ENCODE assay signal across 18 cellular contexts in genomic region chr12:10967409-10967808, GRCh38. TPM values are rescaled to one million over a fixed set of nuclear protein-coding genes. Genes with fewer than 3 reads are reported as not detected.
DNase-seq lines count a peak whose midpoint lies in the region; ATAC-seq and TF ChIP-seq lines count a peak whose summit lies in the region.
"Had no signal": no experiment of that assay in that cellular context is flagged by ENCODE, and none has a peak within 500 bp of the region (broad histone marks: within the 10 kb centered on the region; RNA-seq: fewer than 3 reads in every experiment).

No MANE protein-coding gene starts in this region.

- peaks cover 3 to 5% of the 10 kb centered on the region in 2 experiments; a peak in 3 of 4 replicates for H3K79me1 ChIP-seq in IMR-90 (ENCODE audit: low read depth in 1 of 2, low read length in 2 of 2)

- no peak overlapping the region for H3K56ac ChIP-seq in IMR-90 (ENCODE audit: extremely low read depth, insufficient read depth, low read length)

- CTCF ChIA-PET in IMR-90 (lab: Yijun Ruan, JAX): no interaction called here

- dilution Hi-C loops in IMR-90 (cut with HindIII; ENCODE audit: low sequenced_read_pairs, unreplicated experiment): no loop called here

- DNase-seq in AG08396 (ENCODE audit: low spot score) (peak; percentile 47), IMR-90 (peak; percentile 64), cardiac fibroblast (ENCODE audit: low read depth in 2 of 2) (peak; percentile 79 to 84), iris pigment epithelial cell (ENCODE audit: low read depth) (peak; percentile 56), uterus (no peak), hepatocyte (ENCODE audit: low spot score) (no peak), upper lobe of right lung (no peak)
- DNase-seq: activated CD4-positive, alpha-beta memory T cell treated with anti-CD3 and anti-CD28 coated beads for 36 hours; aorta; DMS153; effector memory CD4-positive, alpha-beta T cell; NCI-H187 treated with DMSO at 0.1 percent for 48 hours; Right ventricle myocardium superior; testis had no signal

- TF ChIP-seq POLR2A in IMR-90 (IDR thresholded peaks at IDR 0.05; ENCODE audit: low read depth, low read length) (no peak), uterus (IDR thresholded peaks at IDR 0.05) (no peak)

- in situ Hi-C loops in IMR-90 (cut with MboI; ENCODE audit: low sequenced_read_pairs): no loop called here

- no peaks in the 10 kb centered on the region for H4K20me1 ChIP-seq in IMR-90 (ENCODE audit: insufficient read depth, low read length)
- H4K20me1 ChIP-seq in hepatocyte (ENCODE audit: insufficient read depth, poor library complexity, severe bottlenecking): no peaks in the 10 kb centered on the region

- H3K4me1 ChIP-seq in IMR-90 (ENCODE audit: control insufficient read depth, insufficient read depth, low read length) (peaks cover 6% of the 10 kb centered on the region), uterus (no peaks in the 10 kb centered on the region), hepatocyte (ENCODE audit: insufficient read depth) (no peaks in the 10 kb centered on the region), upper lobe of right lung (no peaks in the 10 kb centered on the region)

- H3K18ac ChIP-seq in IMR-90 (ENCODE audit: low read depth, low read length): no peak overlapping the region

- H2BK5ac ChIP-seq in IMR-90 (ENCODE audit: low read depth, low read length, poor library complexity, severe bottlenecking): no peak overlapping the region

- H2BK15ac ChIP-seq in IMR-90 (ENCODE audit: low read depth, low read length): no peak overlapping the region

- H2AFZ ChIP-seq in IMR-90 (replicated peaks; ENCODE audit: low read length, poor library complexity) (no peak overlapping the region), hepatocyte (no peak overlapping the region)

- no peak overlapping the region for H2BK120ac ChIP-seq in IMR-90 (ENCODE audit: low read depth, low read length)

- H3K4me2 ChIP-seq in IMR-90 (ENCODE audit: low read depth, low read length): 0 out of 2 replicates have a peak overlapping the region, but pooled peaks have one; percentile 29
- no peak overlapping the region for H3K4me2 ChIP-seq in hepatocyte

- WGBS in IMR-90 (ENCODE audit: extremely low coverage in 2 of 2, insufficient read length in 1 of 2), 2 experiments: no CpG with 5 or more reads among the region's 2 CpGs
- 57% methylated on average over 2 of the region's 2 CpGs for WGBS in hepatocyte (ENCODE audit: low lambda C conversion rate, missing lambda C conversion rate)

- H3K9me3 ChIP-seq in IMR-90 (ENCODE audit: control insufficient read depth, insufficient read depth, low read length): no peaks in the 10 kb centered on the region
- no peaks in the 10 kb centered on the region for H3K9me3 ChIP-seq in uterus
- H3K9me3 ChIP-seq in hepatocyte (ENCODE audit: low read depth): no peaks in the 10 kb centered on the region
- H3K9me3 ChIP-seq in upper lobe of right lung: no peaks in the 10 kb centered on the region
- H3K9me3 ChIP-seq: testis had no signal

- TF ChIP-seq CTCF in IMR-90 (conservative IDR thresholded peaks at IDR 0.05; ENCODE audit: low read depth, low read length) (no peak), cardiac fibroblast (IDR thresholded peaks at IDR 0.05; ENCODE audit: low read depth, low read length) (no peak), uterus (IDR thresholded peaks at IDR 0.05) (no peak), hepatocyte (IDR thresholded peaks at IDR 0.05; ENCODE audit: poor library complexity) (no peak), upper lobe of right lung (IDR thresholded peaks at IDR 0.05) (no peak)

- H4K91ac ChIP-seq in IMR-90 (ENCODE audit: insufficient read depth, low read depth, low read length): no peak overlapping the region

- H3K9me1 ChIP-seq in IMR-90 (ENCODE audit: insufficient read depth, low read length): peaks cover 4% of the 10 kb centered on the region; the same call in 1 of the 2 replicates

- H3K4me3 ChIP-seq in IMR-90 (ENCODE audit: insufficient read depth, low read depth, low read length) (no peak overlapping the region), cardiac fibroblast (replicated peaks in 1 of 2; ENCODE audit: low read depth in 2 of 2, low read length in 2 of 2) (no peak overlapping the region), uterus (no peak overlapping the region), hepatocyte (no peak overlapping the region), upper lobe of right lung (no peak overlapping the region)
- H3K4me3 ChIP-seq: lung, testis had no signal

- H2AK5ac ChIP-seq in IMR-90 (ENCODE audit: low read depth, low read length): no peak overlapping the region

- no peak overlapping the region for H3K4ac ChIP-seq in IMR-90 (ENCODE audit: low read depth, low read length)

- no peak overlapping the region for H4K5ac ChIP-seq in IMR-90 (ENCODE audit: low read depth, low read length)

- H2AK9ac ChIP-seq in IMR-90 (replicated peaks; ENCODE audit: low read depth, low read length, poor library complexity): no peak overlapping the region

- H4K8ac ChIP-seq in IMR-90 (ENCODE audit: low read depth in 2 of 2, low read length in 2 of 2): no peak overlapping the region

- TF ChIP-seq RAD21 in IMR-90 (IDR thresholded peaks at IDR 0.05; ENCODE audit: low read length): no peak

- no peak overlapping the region for H3K9ac ChIP-seq in IMR-90 (ENCODE audit: low read depth, low read length)

- POLR2A ChIA-PET in IMR-90 (lab: Charles Lee; ENCODE audit: unreplicated experiment): no interaction called here

- H3K14ac ChIP-seq in IMR-90 (replicated peaks; ENCODE audit: low read depth, low read length): no peak overlapping the region

- intact Hi-C loops in IMR-90 (cut with micrococcal nuclease) (no loop called here), uterus (cut with DNase I; ENCODE audit: low total_unique reads) (no loop called here), upper lobe of right lung (cut with DNase I) (no loop called here)

- ATAC-seq in IMR-90 (ENCODE audit: low read depth): peak; percentile 62
- ATAC-seq in HG02981 (IDR thresholded peaks at IDR 0.05; ENCODE audit: unreplicated experiment): no peak
- no peak for ATAC-seq in upper lobe of right lung
- ATAC-seq: activated T-helper 17 cell treated with anti-CD3 and anti-CD28 coated beads, Interleukin-2, amount 50 U/mL, for 72 hours had no signal

- H3K27me3 ChIP-seq in IMR-90 (ENCODE audit: control insufficient read depth, insufficient read depth, low read length) (no peaks in the 10 kb centered on the region), uterus (no peaks in the 10 kb centered on the region), hepatocyte (no peaks in the 10 kb centered on the region), upper lobe of right lung (no peaks in the 10 kb centered on the region)
- H3K27me3 ChIP-seq: testis had no signal

- BruUV-seq in IMR-90 (replicated peaks; lab: Mats Ljungman, UMichigan): no TSS peak

- H3K23ac ChIP-seq in IMR-90 (ENCODE audit: low read depth, low read length): no peak overlapping the region

- H3K79me2 ChIP-seq in hepatocyte: no peaks in the 10 kb centered on the region

- no peaks in the 10 kb centered on the region for H3K9me2 ChIP-seq in hepatocyte (replicated peaks; ENCODE audit: insufficient read depth)

- H2BK20ac ChIP-seq in IMR-90 (ENCODE audit: low read depth, low read length): no peak overlapping the region

- H3K36me3 ChIP-seq in IMR-90 (ENCODE audit: control insufficient read depth, insufficient read depth, low read length) (no peaks in the 10 kb centered on the region), uterus (no peaks in the 10 kb centered on the region), hepatocyte (replicated peaks; ENCODE audit: insufficient read depth, low read depth) (no peaks in the 10 kb centered on the region), upper lobe of right lung (no peaks in the 10 kb centered on the region)

- no peak overlapping the region for H3K27ac ChIP-seq in IMR-90 (ENCODE audit: insufficient read depth, low read length)
- H3K27ac ChIP-seq in uterus: no peak overlapping the region
- no peak overlapping the region for H3K27ac ChIP-seq in hepatocyte
- no peak overlapping the region for H3K27ac ChIP-seq in upper lobe of right lung
- H3K27ac ChIP-seq: testis had no signal

RNA-seq across cellular contexts. Expression of gene TAS2R50, which starts 19.3 kb away (rescaled TPM):
- total RNA-seq in IMR-90 (2012; rRNA removed) (2.3 and 4.4 TPM in 2 replicates), uterus (10 to 100 TPM in 1 of 4 donors, 1 to 10 TPM in 2, not detected in 1; 1.2 to 20.0 (median 5.8) TPM), hepatocyte (1.5 and 2.0 TPM in 2 replicates), upper lobe of right lung (0.55 TPM)
- polyA plus RNA-seq in IMR-90 (2012; rRNA removed) (not detected in 2 replicates), hepatocyte (not detected in 2 replicates)
- polyA plus RNA-seq in IMR-90 (2012; cell fraction: cytosol; rRNA removed): not detected in 2 replicates
- polyA plus RNA-seq in IMR-90 (2012; cell fraction: nucleus; rRNA removed; ENCODE audit: low replicate concordance): 0.56 TPM in 1 of 2 replicates, not detected in the other
- total RNA-seq: activated CD4-positive, alpha-beta memory T cell treated with anti-CD3 and anti-CD28 coated beads for 36 hours had no signal
- polyA plus RNA-seq: aorta had no signal

RNA-seq across cellular contexts. Expression of gene TAS2R14, which starts 28.3 kb away (rescaled TPM):
- total RNA-seq in IMR-90 (2012; rRNA removed): 2.0 and 3.9 TPM in 2 replicates
- polyA plus RNA-seq in IMR-90 (2012; rRNA removed): 1.1 and 1.6 TPM in 2 replicates
- 0.16 and 0.23 TPM in 2 replicates for polyA plus RNA-seq in IMR-90 (2012; cell fraction: cytosol; rRNA removed)
- polyA plus RNA-seq in IMR-90 (2012; cell fraction: nucleus; rRNA removed; ENCODE audit: low replicate concordance): 0.78 and 7.7 TPM in 2 replicates
- 10 to 100 TPM in 1 of 4 donors, 1 to 10 TPM in 2, under 1 TPM in 1; 0.26 to 21.1 (median 9.1) TPM for total RNA-seq in uterus
- 5.6 and 6.6 TPM in 2 replicates for total RNA-seq in hepatocyte
- 0.59 and 0.64 TPM in 2 replicates for polyA plus RNA-seq in hepatocyte
- total RNA-seq in upper lobe of right lung: 2.5 TPM

RNA-seq across cellular contexts. Expression of gene TAS2R20, which starts 30.7 kb away (rescaled TPM):
- total RNA-seq in IMR-90 (2012; rRNA removed) (3.4 and 3.9 TPM in 2 replicates), uterus (10 to 100 TPM in 1 of 4 donors, 1 to 10 TPM in 2, under 1 TPM in 1; 0.77 to 24.1 (median 4.8) TPM), hepatocyte (5.1 and 6.3 TPM in 2 replicates), upper lobe of right lung (1.2 TPM)
- polyA plus RNA-seq in IMR-90 (2012; rRNA removed) (0.24 and 0.36 TPM in 2 replicates), hepatocyte (0.36 and 0.41 TPM in 2 replicates)
- not detected in 2 replicates for polyA plus RNA-seq in IMR-90 (2012; cell fraction: cytosol; rRNA removed)
- 0.39 and 4.8 TPM in 2 replicates for polyA plus RNA-seq in IMR-90 (2012; cell fraction: nucleus; rRNA removed; ENCODE audit: low replicate concordance)

RNA-seq across cellular contexts. Expression of gene PRH2, which starts 38.4 kb away (rescaled TPM):
- total RNA-seq in IMR-90 (2012; rRNA removed) (0.28 TPM in 1 of 2 replicates, not detected in the other), uterus (not detected), hepatocyte (not detected in 2 replicates), upper lobe of right lung (not detected)
- polyA plus RNA-seq in IMR-90 (2012; rRNA removed) (0.34 TPM in 1 of 2 replicates, not detected in the other), hepatocyte (0.36 TPM in 1 of 2 replicates, not detected in the other)
- polyA plus RNA-seq in IMR-90 (2012; cell fraction: cytosol; rRNA removed): 0.12 TPM in 1 of 2 replicates, not detected in the other
- 0.33 and 0.72 TPM in 2 replicates for polyA plus RNA-seq in IMR-90 (2012; cell fraction: nucleus; rRNA removed; ENCODE audit: low replicate concordance)
- total RNA-seq: activated CD4-positive, alpha-beta memory T cell treated with anti-CD3 and anti-CD28 coated beads for 36 hours; activated T-helper 17 cell treated with anti-CD3 and anti-CD28 coated beads, Interleukin-2, amount 50 U/mL, for 72 hours; aorta; lung; omental fat pad; Right ventricle myocardium superior had no signal

RNA-seq across cellular contexts. Expression of gene TAS2R19, which starts 55.0 kb away (rescaled TPM):
- 5.0 and 8.1 TPM in 2 replicates for total RNA-seq in IMR-90 (2012; rRNA removed)
- 0.24 and 0.29 TPM in 2 replicates for polyA plus RNA-seq in IMR-90 (2012; rRNA removed)
- polyA plus RNA-seq in IMR-90 (2012; cell fraction: cytosol; rRNA removed): not detected in 2 replicates
- polyA plus RNA-seq in IMR-90 (2012; cell fraction: nucleus; rRNA removed; ENCODE audit: low replicate concordance): 0.24 and 2.3 TPM in 2 replicates
- 10 to 100 TPM in 2 of 4 donors, 1 to 10 TPM in 2; 2.6 to 32.1 (median 8.2) TPM for total RNA-seq in uterus
- 4.4 and 7.4 TPM in 2 replicates for total RNA-seq in hepatocyte
- 0.16 and 1.4 TPM in 2 replicates for polyA plus RNA-seq in hepatocyte
- total RNA-seq in upper lobe of right lung: 3.2 TPM

Comparison
In these comparisons a context has a peak if more than half of its experiments do, and no peak if none do; other contexts are left out.
1. DNase-seq: peak in AG08396 (single experiment), IMR-90 (single experiment), cardiac fibroblast (2 of 2) and iris pigment epithelial cell (single experiment); none in uterus (0 of 2), hepatocyte (single experiment) and upper lobe of right lung (single experiment).